In genomic region chr20:62409935-62410741, GRCh38 we compare ENCODE assay signal across 9 cellular contexts. TPM values are rescaled to one million over a fixed set of nuclear protein-coding genes. Genes with fewer than 3 reads are reported as not detected.
A peak's percentile ranks its signal among the peaks of the same experiment; 100 is the strongest.
DNase-seq lines count a peak whose midpoint lies in the region; ATAC-seq and TF ChIP-seq lines count a peak whose summit lies in the region.
"Had no signal": no experiment of that assay in that cellular context is flagged by ENCODE, and none has a peak within 500 bp of the region (broad histone marks: within the 10 kb centered on the region; RNA-seq: fewer than 3 reads in every experiment).

No MANE protein-coding gene starts in this region.

- TF ChIP-seq CTCF in HCT116 (IDR thresholded peaks at IDR 0.05 in 2 of 3, conservative IDR thresholded peaks at IDR 0.05 in 1 of 3; ENCODE audit: borderline replicate concordance in 1 of 3, insufficient read depth in 1 of 3, low read depth in 2 of 3, low read length in 2 of 3) (peak; percentile 78 to 95 (median 79)), right atrium auricular region (IDR thresholded peaks at IDR 0.05) (peak; percentile 36 to 73)

- CTCF ChIA-PET in HCT116 (lab: Charles Lee): interaction anchor here (0.7 to 2.7 kb wide), 15 partner anchors 9 to 381 kb away, joined by 3 to 20 read pairs (median 3); partner anchors contain the start of genes ADRM1 and RPS21

- TF ChIP-seq POLR2A in HCT116 (IDR thresholded peaks at IDR 0.05; ENCODE audit: borderline replicate concordance, extremely low read depth, insufficient read depth, insufficient read length): no peak

- H3K9me3 ChIP-seq in BLaER1 treated with 17β-estradiol and CSF1 and Interleukin-3, amounts not matched to agents 10 nM and 100 nM (replicated peaks in 1 of 11): no peaks in the 10 kb centered on the region
- H3K9me3 ChIP-seq in HCT116 (ENCODE audit: control insufficient read depth in 1 of 2, insufficient read depth in 1 of 2, low read depth in 1 of 2, low read length in 2 of 2): no peaks in the 10 kb centered on the region
- no peaks in the 10 kb centered on the region for H3K9me3 ChIP-seq in right atrium auricular region

- peak overlapping the region; percentile 59 to 84 (median 76) for H3K4me2 ChIP-seq in BLaER1 treated with 17β-estradiol and CSF1 and Interleukin-3, amounts not matched to agents 10 nM and 100 nM
- H3K4me2 ChIP-seq in HCT116 (ENCODE audit: low read length): peak overlapping the region; percentile 79

- RAD21 ChIA-PET in HCT116 (lab: Charles Lee; ENCODE audit: low non-redundant PET in 1 of 2, low total read pairs in 2 of 2, uncharacterized antibody in 2 of 2, unreplicated experiment in 2 of 2): interaction anchor here (0.6 to 1.8 kb wide), 4 partner anchors 17 to 207 kb away, joined by 3 to 6 read pairs (median 4); partner anchors contain the start of genes ADRM1 (in 1 of the 2) and RBBP8NL (in 1 of the 2)

- H3K79me2 ChIP-seq in HCT116 (ENCODE audit: insufficient read depth, low read length): peaks cover 16% of the 10 kb centered on the region

- H3K9ac ChIP-seq in BLaER1 treated with 17β-estradiol and CSF1 and Interleukin-3, amounts not matched to agents 10 nM and 100 nM: peak overlapping the region in 6 of 11 experiments; percentile 11 to 54 (median 24); a peak in 4 of 22 replicates
- H3K9ac ChIP-seq in HCT116 (ENCODE audit: low read length): no peak overlapping the region

- peak; percentile 94 for TF ChIP-seq RAD21 in HCT116 (IDR thresholded peaks at IDR 0.05; ENCODE audit: low read depth)

- BruUV-seq in HCT116 (replicated peaks; lab: Mats Ljungman, UMichigan): no TSS peak

- ATAC-seq in HCT116 (peak; percentile 28), GM21381 (IDR thresholded peaks at IDR 0.05; ENCODE audit: unreplicated experiment) (no peak)

- H3K36me3 ChIP-seq in BLaER1 treated with 17β-estradiol and CSF1 and Interleukin-3, amounts not matched to agents 10 nM and 100 nM: 0 out of 22 replicates have a peak, but pooled peaks cover 0 to under 1% (median 0%) of the 10 kb centered on the region in 11 experiments
- no peaks in the 10 kb centered on the region for H3K36me3 ChIP-seq in HCT116 (ENCODE audit: control insufficient read depth in 1 of 2, insufficient read depth in 2 of 2, low read length in 2 of 2)
- no peaks in the 10 kb centered on the region for H3K36me3 ChIP-seq in right atrium auricular region

- no peak overlapping the region for H3K27ac ChIP-seq in BLaER1 treated with 17β-estradiol and CSF1 and Interleukin-3, amounts not matched to agents 10 nM and 100 nM
- H3K27ac ChIP-seq in HCT116 (ENCODE audit: low read depth, low read length): peak overlapping the region; percentile 30; the same call in 1 of the 2 replicates
- H3K27ac ChIP-seq in right atrium auricular region: no peak overlapping the region

- intact Hi-C loops in HCT116 (cut with micrococcal nuclease): loop anchor here (1.0 to 2.0 kb wide), 2 partner anchors 87 to 207 kb away; no protein-coding TSS in a partner anchor

- H3K4me1 ChIP-seq in BLaER1 treated with 17β-estradiol and CSF1 and Interleukin-3, amounts not matched to agents 10 nM and 100 nM: peaks cover 39 to 73% (median 66%) of the 10 kb centered on the region in 10 experiments
- peaks cover 29 to 40% of the 10 kb centered on the region in 2 experiments for H3K4me1 ChIP-seq in HCT116 (ENCODE audit: control insufficient read depth in 1 of 2, insufficient read depth in 2 of 2, low read length in 2 of 2)
- H3K4me1 ChIP-seq in right atrium auricular region: peaks cover 0 to 34% of the 10 kb centered on the region in 2 donors

- DNase-seq in HCT116 (ENCODE audit: low read depth, low spot score): no peak
- peak; percentile 58 to 82 for DNase-seq in NCI-H526 (lab: John Stamatoyannopoulos, UW)
- peak; percentile 59 to 67 for DNase-seq in activated T-cell treated with anti-CD3 and anti-CD28 coated beads, Interleukin-2, amount 50 U/mL, for 48 hours
- no peak for DNase-seq in right atrium auricular region (ENCODE audit: low spot score)
- peak; percentile 12 to 35 for DNase-seq in stimulated activated CD4-positive, alpha-beta T cell treated with anti-CD3 and anti-CD28 coated beads, Interleukin-4, amount 100 ng/mL, for 4 hours
- DNase-seq in T1000 (lab: John Stamatoyannopoulos, UW): no peak

- POLR2A ChIA-PET in HCT116 (lab: Charles Lee): interaction anchor here (1.0 kb wide), 1 partner anchor 23 kb away, joined by 6 read pairs; the partner anchor contains the start of gene RPS21

- no peak overlapping the region for H3K4me3 ChIP-seq in BLaER1 treated with 17β-estradiol and CSF1 and Interleukin-3, amounts not matched to agents 10 nM and 100 nM
- H3K4me3 ChIP-seq in HCT116 (replicated peaks in 1 of 2; ENCODE audit: low read depth in 1 of 2, low read length in 2 of 2): peak overlapping the region; percentile 7 to 41; a peak in 3 of 4 replicates
- H3K4me3 ChIP-seq in right atrium auricular region: no peak overlapping the region

- H3K9me2 ChIP-seq in HCT116 (ENCODE audit: insufficient read depth): no peaks in the 10 kb centered on the region

- H2AFZ ChIP-seq in HCT116 (ENCODE audit: low read depth, low read length, poor library complexity, severe bottlenecking): peak overlapping the region; percentile 81

- H4K20me1 ChIP-seq in BLaER1 treated with 17β-estradiol and CSF1 and Interleukin-3, amounts not matched to agents 10 nM and 100 nM: peaks cover 0 to 29% (median 13%) of the 10 kb centered on the region in 11 experiments; a peak in 17 of 22 replicates
- no peaks in the 10 kb centered on the region for H4K20me1 ChIP-seq in HCT116 (ENCODE audit: insufficient read depth)

- H3K27me3 ChIP-seq in BLaER1 treated with 17β-estradiol and CSF1 and Interleukin-3, amounts not matched to agents 10 nM and 100 nM: no peaks in the 10 kb centered on the region; a peak in 1 of 22 replicates
- H3K27me3 ChIP-seq in HCT116 (ENCODE audit: insufficient read depth, low read length) (no peaks in the 10 kb centered on the region), right atrium auricular region (no peaks in the 10 kb centered on the region)

TF ChIP-seq in HCT116, 20 proteins besides CTCF, POLR2A, EP300 and RAD21:
- TF ChIP-seq SP1 (IDR thresholded peaks at IDR 0.05; ENCODE audit: low read depth) (no peak), EZH2phosphoT487 (IDR thresholded peaks at IDR 0.05; ENCODE audit: borderline replicate concordance) (no peak)

RNA-seq across cellular contexts. Expression of gene CABLES2, which starts 3.1 kb away (rescaled TPM):
- total RNA-seq in HCT116 (2021; ENCODE audit: unreplicated experiment) (8.9 TPM), right atrium auricular region (10 to 100 TPM; 10.8 to 17.7 TPM)
- polyA plus RNA-seq in HCT116 (2012): 8.1 and 9.5 TPM in 2 replicates

RNA-seq across cellular contexts. Expression of gene RBBP8NL, which starts 17.2 kb away (rescaled TPM):
- total RNA-seq in HCT116 (2021; ENCODE audit: unreplicated experiment): 0.59 TPM
- polyA plus RNA-seq in HCT116 (2012): 0.54 and 0.65 TPM in 2 replicates
- not detected for total RNA-seq in right atrium auricular region
- total RNA-seq: glomerular endothelial cell had no signal

RNA-seq across cellular contexts. Expression of gene RPS21, which starts 23.2 kb away (rescaled TPM):
- 2,488 TPM for total RNA-seq in HCT116 (2021; ENCODE audit: unreplicated experiment)
- polyA plus RNA-seq in HCT116 (2012): 5,598 and 10,032 TPM in 2 replicates
- total RNA-seq in right atrium auricular region: 1,000 to 10,000 TPM; 1,510 to 1,937 TPM

RNA-seq across cellular contexts. Expression of gene LAMA5, which starts 43.0 kb away (rescaled TPM):
- total RNA-seq in HCT116 (2021; ENCODE audit: unreplicated experiment): 321 TPM
- polyA plus RNA-seq in HCT116 (2012): 190 and 217 TPM in 2 replicates
- 10 to 100 TPM; 61.1 to 69.4 TPM for total RNA-seq in right atrium auricular region

Comparison
In these comparisons a context has a peak if more than half of its experiments do, and no peak if none do; other contexts are left out.
1. H3K4me3 ChIP-seq: peak in HCT116 (2 of 2); none in BLaER1 treated with 17β-estradiol and CSF1 and Interleukin-3, amounts not matched to agents 10 nM and 100 nM (0 of 10) and right atrium auricular region (0 of 2).
2. DNase-seq: peak in NCI-H526 (2 of 2), activated T-cell treated with anti-CD3 and anti-CD28 coated beads, Interleukin-2, amount 50 U/mL, for 48 hours (2 of 2) and stimulated activated CD4-positive, alpha-beta T cell treated with anti-CD3 and anti-CD28 coated beads, Interleukin-4, amount 100 ng/mL, for 4 hours (2 of 2); none in HCT116 (single experiment), right atrium auricular region (single experiment) and T1000 (single experiment).